ENCODE assay signal across 7 cellular contexts in genomic region chr1:207174913-207175312, GRCh38.
"Had no signal": no experiment of that assay in that cellular context is flagged by ENCODE, and none has a peak within 500 bp of the region (broad histone marks: within the 10 kb centered on the region; RNA-seq: fewer than 3 reads in every experiment).

No MANE protein-coding gene starts in this region.

- H3K4me3 ChIP-seq: GM23338 had no signal

- H3K4me2 ChIP-seq: GM23338, KMS-11 had no signal

- ATAC-seq: GM23338 had no signal

- H2AFZ ChIP-seq: GM23338 had no signal

- H3K27ac ChIP-seq: HL-60, KMS-11 had no signal

- DNase-seq: H9, HCEC 1CT, IMR-90, KBM-7 had no signal

- H3K9ac ChIP-seq: KMS-11 had no signal
